1 cellular context compared by ENCODE assay signal in the genomic region with DNA sequence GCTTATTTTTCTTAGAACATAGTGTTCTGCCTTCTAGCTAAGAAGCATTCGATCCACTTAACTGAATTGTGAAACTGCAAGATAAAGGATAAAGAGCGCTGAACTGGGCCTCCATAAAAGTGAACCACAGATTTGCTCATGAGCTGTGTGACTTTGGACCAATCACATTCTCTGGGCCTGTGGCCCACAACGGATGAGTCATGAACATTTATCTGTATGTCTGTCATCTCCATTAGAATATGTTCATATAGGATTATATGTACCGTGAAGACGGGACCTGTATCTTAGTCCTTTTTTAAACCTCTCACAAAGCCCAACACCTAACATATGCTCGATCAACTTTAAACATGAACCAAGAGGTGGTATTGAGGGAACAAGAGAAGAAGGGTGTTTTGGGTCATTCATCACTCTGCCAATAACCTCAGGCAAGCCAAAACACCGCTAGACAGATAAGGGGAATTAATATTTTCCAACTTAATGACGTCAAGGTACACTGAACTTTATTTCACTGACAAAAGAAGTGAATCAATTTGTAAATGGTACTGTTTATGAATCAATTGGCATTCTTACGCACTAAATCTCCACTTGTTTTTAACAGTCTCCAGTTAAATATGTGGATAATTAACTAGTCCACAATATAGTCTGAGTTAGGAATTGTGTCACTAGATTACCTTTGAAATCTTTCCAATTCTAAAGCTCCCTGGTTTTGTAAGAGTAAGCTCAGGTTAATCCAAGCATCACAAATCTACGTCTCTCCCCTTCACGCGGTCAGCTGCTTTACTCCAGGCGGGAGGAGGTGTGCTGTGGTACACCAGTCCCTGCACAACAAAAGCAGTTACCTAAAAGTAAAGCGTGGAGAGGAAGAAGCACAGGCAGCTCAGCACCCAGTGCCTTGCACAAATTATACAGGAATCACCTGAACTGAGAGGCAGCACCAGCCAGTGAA.
TF ChIP-seq lines count a peak whose summit lies in the region.

No MANE protein-coding gene starts in this region.

TF ChIP-seq in IMR-90, 13 proteins besides CTCF, POLR2A, EP300 and RAD21 (continued from another document):
- TF ChIP-seq, protein P1, sequence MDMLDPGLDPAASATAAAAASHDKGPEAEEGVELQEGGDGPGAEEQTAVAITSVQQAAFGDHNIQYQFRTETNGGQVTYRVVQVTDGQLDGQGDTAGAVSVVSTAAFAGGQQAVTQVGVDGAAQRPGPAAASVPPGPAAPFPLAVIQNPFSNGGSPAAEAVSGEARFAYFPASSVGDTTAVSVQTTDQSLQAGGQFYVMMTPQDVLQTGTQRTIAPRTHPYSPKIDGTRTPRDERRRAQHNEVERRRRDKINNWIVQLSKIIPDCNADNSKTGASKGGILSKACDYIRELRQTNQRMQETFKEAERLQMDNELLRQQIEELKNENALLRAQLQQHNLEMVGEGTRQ (IDR thresholded peaks at IDR 0.05; ENCODE audit: low read depth, low read length), result no peak
TF ChIP-seq in IMR-90: peak in this region for 2.
